1 cellular context compared by ENCODE assay signal in genomic region chr1:24186993-24187790, GRCh38.
TF ChIP-seq lines count a peak whose summit lies in the region.

Gene IFNLR1 (minus strand): TSS chr1:24187289. CDS start chr1:24187248, 41 bp downstream.

TF ChIP-seq in HepG2, 621 proteins besides CTCF, POLR2A, EP300 and RAD21 (continued from another document and continues in another):
- TF ChIP-seq ZNF646 (CRISPR knock-in tag; IDR thresholded peaks at IDR 0.05) (0 out of 2 replicates have a peak, but pooled peaks have one; percentile 23), ZNF713 (CRISPR knock-in tag; IDR thresholded peaks at IDR 0.05) (no peak), MAFF (IDR thresholded peaks at IDR 0.05; ENCODE audit: low read depth, low read length) (no peak), ZNF281 (CRISPR knock-in tag; IDR thresholded peaks at IDR 0.05; ENCODE audit: borderline replicate concordance) (no peak; the same call in 1 of the 2 replicates), MNT (IDR thresholded peaks at IDR 0.05) (no peak), ZBTB25 (CRISPR knock-in tag; IDR thresholded peaks at IDR 0.05) (peak; percentile 70), ZNF615 (CRISPR knock-in tag; IDR thresholded peaks at IDR 0.05; ENCODE audit: borderline replicate concordance) (no peak), SMARCE1 (IDR thresholded peaks at IDR 0.05; ENCODE audit: borderline replicate concordance) (no peak), TBP (CRISPR knock-in tag; IDR thresholded peaks at IDR 0.05) (no peak), FOXJ3 (CRISPR knock-in tag; IDR thresholded peaks at IDR 0.05; ENCODE audit: borderline replicate concordance) (no peak), PHF21A (CRISPR knock-in tag; IDR thresholded peaks at IDR 0.05) (peak; percentile 69), PRDM4 (CRISPR knock-in tag; IDR thresholded peaks at IDR 0.05; ENCODE audit: borderline replicate concordance) (no peak), ZNF703 (CRISPR knock-in tag; IDR thresholded peaks at IDR 0.05; ENCODE audit: borderline replicate concordance) (no peak), ZBTB1 (CRISPR knock-in tag; IDR thresholded peaks at IDR 0.05; ENCODE audit: borderline replicate concordance) (no peak), MTA3 (CRISPR knock-in tag; IDR thresholded peaks at IDR 0.05) (no peak), ZNF776 (CRISPR knock-in tag; IDR thresholded peaks at IDR 0.05) (no peak), KMT2A (CRISPR knock-in tag; IDR thresholded peaks at IDR 0.05) (no peak), ZMAT5 (CRISPR knock-in tag; IDR thresholded peaks at IDR 0.05; ENCODE audit: borderline replicate concordance, low read depth) (no peak), RBM22 (optimal IDR thresholded peaks at IDR 0.05; ENCODE audit: low read length) (no peak), FOSL1 (CRISPR knock-in tag; IDR thresholded peaks at IDR 0.05; ENCODE audit: borderline replicate concordance) (no peak), KLF13 (CRISPR knock-in tag; IDR thresholded peaks at IDR 0.05) (no peak), RELA (CRISPR knock-in tag; IDR thresholded peaks at IDR 0.05) (no peak), MEIS1 (CRISPR knock-in tag; IDR thresholded peaks at IDR 0.05; ENCODE audit: borderline replicate concordance) (peak; percentile 44; the same call in 1 of the 2 replicates), ZNF251 (CRISPR knock-in tag; IDR thresholded peaks at IDR 0.05) (no peak), ZIK1 (CRISPR knock-in tag; IDR thresholded peaks at IDR 0.05; ENCODE audit: borderline replicate concordance, low read depth) (no peak), AKNA (CRISPR knock-in tag; IDR thresholded peaks at IDR 0.05; ENCODE audit: borderline replicate concordance) (no peak), ZNF7 (CRISPR knock-in tag; IDR thresholded peaks at IDR 0.05) (no peak), HDAC6 (IDR thresholded peaks at IDR 0.05; ENCODE audit: low read depth, low read length) (no peak), DNMT1 (CRISPR knock-in tag; IDR thresholded peaks at IDR 0.05) (no peak; the same call in 1 of the 2 replicates), MAX (IDR thresholded peaks at IDR 0.05) (peak; percentile 54; the same call in 1 of the 2 replicates), TIGD3 (CRISPR knock-in tag; IDR thresholded peaks at IDR 0.05; ENCODE audit: borderline replicate concordance) (no peak), ARNT (IDR thresholded peaks at IDR 0.05) (no peak), HNRNPK (IDR thresholded peaks at IDR 0.05; ENCODE audit: low read depth, low read length, poor library complexity, severe bottlenecking) (no peak), ZFP41 (CRISPR knock-in tag; IDR thresholded peaks at IDR 0.05; ENCODE audit: borderline replicate concordance) (no peak), EHMT2 (IDR thresholded peaks at IDR 0.05; ENCODE audit: borderline replicate concordance, low read depth, low read length) (no peak), THAP7 (CRISPR knock-in tag; IDR thresholded peaks at IDR 0.05) (no peak), SP140L (CRISPR knock-in tag; IDR thresholded peaks at IDR 0.05; ENCODE audit: borderline replicate concordance) (no peak)
